In genomic region chr17:18021372-18021771, GRCh38 we compare ENCODE assay signal across 22 cellular contexts. TPM values are rescaled to one million over a fixed set of nuclear protein-coding genes. Genes with fewer than 3 reads are reported as not detected.
DNase-seq lines count a peak whose midpoint lies in the region; ATAC-seq, FAIRE-seq and TF ChIP-seq lines count a peak whose summit lies in the region.
"Had no signal": no experiment of that assay in that cellular context is flagged by ENCODE, and none has a peak within 500 bp of the region (broad histone marks: within the 10 kb centered on the region; RNA-seq: fewer than 3 reads in every experiment).

No MANE protein-coding gene starts in this region.

- H3K4me1 ChIP-seq in HCT116 (ENCODE audit: control insufficient read depth in 1 of 2, insufficient read depth in 2 of 2, low read length in 2 of 2) (peaks cover 0 to 14% of the 10 kb centered on the region in 2 experiments; a peak in 1 of 4 replicates), K562 (replicated peaks in 1 of 2; ENCODE audit: control insufficient read depth in 2 of 2, insufficient read depth in 2 of 2, low read length in 2 of 2) (peaks cover 14 to 15% of the 10 kb centered on the region in 2 experiments; a peak in 4 of 5 replicates)

- ATAC-seq in HCT116 (peak; percentile 50), K562 (no peak), GM19023 (IDR thresholded peaks at IDR 0.05; ENCODE audit: unreplicated experiment) (no peak), GM18502 (IDR thresholded peaks at IDR 0.05; ENCODE audit: poor library complexity, unreplicated experiment) (no peak)
- ATAC-seq: SK-N-SH treated with all-trans-retinoic acid at 6 μM for 48 hours had no signal

- peak overlapping the region; percentile 67 for H3K27ac Mint-ChIP-seq in neural crest cell (ENCODE audit: unreplicated experiment)
- H3K27ac Mint-ChIP-seq: CD8-positive, alpha-beta memory T cell; HFFc6 had no signal

- POLR2A ChIA-PET in HCT116 (lab: Charles Lee), result no interaction called here
- POLR2A ChIA-PET in K562 (lab: Yijun Ruan, JAX), result no interaction called here

- BruUV-seq in HCT116 (replicated peaks; lab: Mats Ljungman, UMichigan), result no TSS peak
- no TSS peak for BruUV-seq in K562 (replicated peaks; lab: Mats Ljungman, UMichigan)

- no peaks in the 10 kb centered on the region for H4K20me1 ChIP-seq in HCT116 (ENCODE audit: insufficient read depth)
- 0 out of 2 replicates have a peak, but pooled peaks cover 5% of the 10 kb centered on the region for H4K20me1 ChIP-seq in K562 (replicated peaks; ENCODE audit: control insufficient read depth, insufficient read depth, low read length)

- no peaks in the 10 kb centered on the region for H3K36me3 Mint-ChIP-seq in neural crest cell (ENCODE audit: low read depth)

- H3K27ac ChIP-seq in HCT116 (ENCODE audit: low read depth, low read length) (no peak overlapping the region), K562 (ENCODE audit: extremely low read depth, low read depth, low read length) (no peak overlapping the region)
- H3K27ac ChIP-seq: BLaER1 treated with 17β-estradiol and CSF1 and Interleukin-3, amounts not matched to agents 10 nM and 100 nM had no signal

- intact Hi-C loops in HCT116 (cut with micrococcal nuclease) (no loop called here), K562 (cut with micrococcal nuclease) (no loop called here)

- H2AFZ ChIP-seq in HCT116 (ENCODE audit: low read depth, low read length, poor library complexity, severe bottlenecking), result no peak overlapping the region
- no peak overlapping the region for H2AFZ ChIP-seq in K562 (ENCODE audit: low read depth, low read length)

- no peaks in the 10 kb centered on the region for H3K9me3 Mint-ChIP-seq in neural crest cell
- H3K9me3 Mint-ChIP-seq: CD8-positive, alpha-beta memory T cell; HFFc6 had no signal

- H3K27me3 Mint-ChIP-seq in neural crest cell (ENCODE audit: low read depth), result no peaks in the 10 kb centered on the region
- H3K27me3 Mint-ChIP-seq: CD8-positive, alpha-beta memory T cell had no signal

- FAIRE-seq in K562 (lab: Jason Lieb, UNC), result no peak

- peaks cover 9% of the 10 kb centered on the region for H3K4me1 Mint-ChIP-seq in neural crest cell

- no peak overlapping the region for H3K4me3 Mint-ChIP-seq in neural crest cell
- H3K4me3 Mint-ChIP-seq: HFFc6 had no signal

- TF ChIP-seq POLR2A in HCT116 (IDR thresholded peaks at IDR 0.05; ENCODE audit: borderline replicate concordance, extremely low read depth, insufficient read depth, insufficient read length), result no peak
- no peak for TF ChIP-seq POLR2A in K562 (conservative IDR thresholded peaks at IDR 0.05)

- H3K27me3 ChIP-seq in HCT116 (ENCODE audit: insufficient read depth, low read length), result no peaks in the 10 kb centered on the region
- H3K27me3 ChIP-seq in K562 (ENCODE audit: control insufficient read depth in 2 of 2, insufficient read depth in 2 of 2, low read length in 2 of 2), result no peaks in the 10 kb centered on the region
- H3K27me3 ChIP-seq: BLaER1 treated with 17β-estradiol and CSF1 and Interleukin-3, amounts not matched to agents 10 nM and 100 nM had no signal

- H3K9me2 ChIP-seq in HCT116 (ENCODE audit: insufficient read depth), result no peaks in the 10 kb centered on the region

- 89% methylated on average over 4 of the region's 5 CpGs for WGBS in K562 (ENCODE audit: insufficient coverage, low coverage, missing lambda C conversion rate)

- H3K79me2 ChIP-seq in HCT116 (ENCODE audit: insufficient read depth, low read length) (no peaks in the 10 kb centered on the region), K562 (ENCODE audit: control insufficient read depth, insufficient read depth, low read length) (no peaks in the 10 kb centered on the region)

- H3K9me1 ChIP-seq in K562 (ENCODE audit: control insufficient read depth, insufficient read depth, low read length), result peaks cover 3% of the 10 kb centered on the region

- RAD21 ChIA-PET in HCT116 (lab: Charles Lee; ENCODE audit: low non-redundant PET in 1 of 2, low total read pairs in 2 of 2, uncharacterized antibody in 2 of 2, unreplicated experiment in 2 of 2), result no interaction called here

- TF ChIP-seq RAD21 in HCT116 (IDR thresholded peaks at IDR 0.05; ENCODE audit: low read depth) (no peak), K562 (CRISPR knock-in tag; conservative IDR thresholded peaks at IDR 0.05 in 1 of 2, IDR thresholded peaks at IDR 0.05 in 1 of 2) (no peak)

- H3K9me3 ChIP-seq in HCT116 (ENCODE audit: control insufficient read depth in 1 of 2, insufficient read depth in 1 of 2, low read depth in 1 of 2, low read length in 2 of 2), result no peaks in the 10 kb centered on the region
- no peaks in the 10 kb centered on the region for H3K9me3 ChIP-seq in K562 (replicated peaks; ENCODE audit: control insufficient read depth, insufficient read depth, low read depth, low read length)
- H3K9me3 ChIP-seq: BLaER1 treated with 17β-estradiol and CSF1 and Interleukin-3, amounts not matched to agents 10 nM and 100 nM had no signal

- in situ Hi-C loops in K562 (cut with MboI), result no loop called here

- no peaks in the 10 kb centered on the region for H3K36me3 ChIP-seq in HCT116 (ENCODE audit: control insufficient read depth in 1 of 2, insufficient read depth in 2 of 2, low read length in 2 of 2)
- peaks cover 15% of the 10 kb centered on the region; the same call in 2 of the 3 replicates for H3K36me3 ChIP-seq in K562 (ENCODE audit: control insufficient read depth, insufficient read depth, low read length)

- no peak overlapping the region for H3K4me3 ChIP-seq in HCT116 (replicated peaks in 1 of 2; ENCODE audit: low read depth in 1 of 2, low read length in 2 of 2)
- H3K4me3 ChIP-seq in K562, result no peak overlapping the region
- H3K4me3 ChIP-seq: BLaER1 treated with 17β-estradiol and CSF1 and Interleukin-3, amounts not matched to agents 10 nM and 100 nM had no signal

- TF ChIP-seq EP300 in K562 (IDR thresholded peaks at IDR 0.05; ENCODE audit: low read length), result no peak

- TF ChIP-seq CTCF in HCT116 (IDR thresholded peaks at IDR 0.05 in 2 of 3, conservative IDR thresholded peaks at IDR 0.05 in 1 of 3; ENCODE audit: borderline replicate concordance in 1 of 3, insufficient read depth in 1 of 3, low read depth in 2 of 3, low read length in 2 of 3) (no peak), K562 (IDR thresholded peaks at IDR 0.05 in 2 of 3, conservative IDR thresholded peaks at IDR 0.05 in 1 of 3; ENCODE audit: insufficient read depth in 2 of 3, low read depth in 1 of 3, low read length in 3 of 3) (no peak), neural crest cell (conservative IDR thresholded peaks at IDR 0.05) (no peak)

- no peak overlapping the region for H3K4me2 ChIP-seq in HCT116 (ENCODE audit: low read length)
- H3K4me2 ChIP-seq in K562 (ENCODE audit: insufficient read depth, low read length), result no peak overlapping the region
- H3K4me2 ChIP-seq: BLaER1 treated with 17β-estradiol and CSF1 and Interleukin-3, amounts not matched to agents 10 nM and 100 nM had no signal

- CTCF ChIA-PET in HCT116 (lab: Charles Lee), result interaction anchor here (0.7 kb wide), 1 partner anchor 12 kb away, joined by 3 read pairs; no protein-coding TSS in a partner anchor
- CTCF ChIA-PET in K562 (lab: Yijun Ruan, JAX; ENCODE audit: low intra/inter-chr PET ratio), result no interaction called here

- H3K9ac ChIP-seq in HCT116 (ENCODE audit: low read length) (no peak overlapping the region), K562 (ENCODE audit: insufficient read depth in 1 of 2, low read depth in 2 of 2, low read length in 2 of 2) (no peak overlapping the region)
- H3K9ac ChIP-seq: BLaER1 treated with 17β-estradiol and CSF1 and Interleukin-3, amounts not matched to agents 10 nM and 100 nM had no signal

- no peak for DNase-seq in HCT116 (ENCODE audit: low read depth, low spot score)
- DNase-seq in K562 (ENCODE audit: extremely low read depth in 1 of 4, low spot score in 3 of 4), result no peak
- DNase-seq in neural crest cell (ENCODE audit: low read depth, low spot score), result no peak
- no peak for DNase-seq in amniotic stem cell (lab: John Stamatoyannopoulos, UW)
- DNase-seq in NCI-H524 (lab: John Stamatoyannopoulos, UW), result no peak
- DNase-seq: Calu3; CD8-positive, alpha-beta memory T cell; EL; GF-D8; H7; HFFc6; KG1; NCI-H1092; NCI-H1436 treated with DMSO at 0.1 percent for 48 hours; NCI-H2029; NCI-H2227 treated with DMSO at 0.1 percent for 48 hours; NCI-H510A; NCI-H748 treated with DMSO at 0.1 percent for 48 hours had no signal

RNA-seq across cellular contexts. Expression of gene ATPAF2, which starts 17.6 kb away (rescaled TPM):
- 46.1 TPM for total RNA-seq in HCT116 (2021; ENCODE audit: unreplicated experiment)
- polyA plus RNA-seq in HCT116 (2012), result 22.9 and 31.0 TPM in 2 replicates
- total RNA-seq in K562 (2011; cell fraction: chromatin; rRNA removed; ENCODE audit: low replicate concordance), result 34.0 and 74.5 TPM in 2 replicates
- 53.3 and 57.9 TPM in 2 replicates for total RNA-seq in K562 (2011; cell fraction: nucleolus; rRNA removed)
- 40.1 and 41.6 TPM in 2 replicates for total RNA-seq in K562 (2011; cell fraction: nucleoplasm; rRNA removed)
- 11.3 and 19.6 TPM in 2 replicates for total RNA-seq in K562 (2014; rRNA removed)
- total RNA-seq in K562 (2014; rRNA removed; fragmentation: Illumina TruSeq; extraction: Trizol), result 9.4 and 11.4 TPM in 2 replicates
- total RNA-seq in K562 (2015; rRNA removed; fragmentation: Illumina TruSeq; extraction: Trizol), result 11.3 and 12.4 TPM in 2 replicates
- 19.2 and 22.5 TPM in 2 replicates for total RNA-seq in K562 (2021)
- polyA plus RNA-seq in K562 (2011; rRNA removed), result 10.5 and 12.2 TPM in 2 replicates
- 8.8 and 13.7 TPM in 2 replicates for polyA plus RNA-seq in K562 (2011; cell fraction: cytosol; rRNA removed)
- 37.0 and 44.6 TPM in 2 replicates for polyA plus RNA-seq in K562 (2011; cell fraction: nucleus; rRNA removed)
- 12.7 and 14.7 TPM in 2 replicates for polyA plus RNA-seq in K562 (2012)
- 15.0 and 17.4 TPM in 2 replicates for polyA plus RNA-seq in K562 (2014; fragmentation: Illumina TruSeq; extraction: Trizol)
- 1 to 10 TPM; 2.1 to 6.4 TPM for polyA plus RNA-seq in K562 (2014; fragmentation: Nextera tagmentation; extraction: Ambion mirVana)
- 11.3 and 16.2 TPM in 2 replicates for polyA plus RNA-seq in K562 (2014; rRNA removed)
- 10.4 and 17.1 TPM in 2 replicates for polyA minus RNA-seq in K562 (2011; rRNA and poly(A)+ RNA removed)
- 6.6 and 9.9 TPM in 2 replicates for polyA minus RNA-seq in K562 (2011; cell fraction: cytosol; rRNA and poly(A)+ RNA removed)
- 10.0 and 10.9 TPM in 2 replicates for polyA minus RNA-seq in K562 (2011; cell fraction: nucleus; rRNA and poly(A)+ RNA removed)
- 20.3 and 23.1 TPM in 2 replicates for total RNA-seq in neural crest cell

RNA-seq across cellular contexts. Expression of gene GID4, which starts 17.8 kb away (rescaled TPM):
- total RNA-seq in HCT116 (2021; ENCODE audit: unreplicated experiment) (10.8 TPM), K562 (2014; rRNA removed) (2.8 and 2.9 TPM in 2 replicates), K562 (2014; rRNA removed; fragmentation: Illumina TruSeq; extraction: Trizol) (3.7 and 4.1 TPM in 2 replicates), K562 (2015; rRNA removed; fragmentation: Illumina TruSeq; extraction: Trizol) (3.3 TPM in 2 replicates), K562 (2021) (4.8 and 6.4 TPM in 2 replicates), neural crest cell (11.8 and 12.2 TPM in 2 replicates)
- polyA plus RNA-seq in HCT116 (2012), result 6.5 and 7.2 TPM in 2 replicates
- 6.8 and 7.2 TPM in 2 replicates for total RNA-seq in K562 (2011; cell fraction: chromatin; rRNA removed; ENCODE audit: low replicate concordance)
- total RNA-seq in K562 (2011; cell fraction: nucleolus; rRNA removed), result 5.8 and 6.8 TPM in 2 replicates
- 9.2 and 13.9 TPM in 2 replicates for total RNA-seq in K562 (2011; cell fraction: nucleoplasm; rRNA removed)
- polyA plus RNA-seq in K562 (2011; rRNA removed) (5.9 and 6.6 TPM in 2 replicates), K562 (2014; fragmentation: Illumina TruSeq; extraction: Trizol) (5.9 TPM in 2 replicates), K562 (2014; fragmentation: Nextera tagmentation; extraction: Ambion mirVana) (1 to 10 TPM; 1.2 to 1.3 TPM), K562 (2014; rRNA removed) (3.3 and 4.2 TPM in 2 replicates)
- 3.1 and 5.5 TPM in 2 replicates for polyA plus RNA-seq in K562 (2011; cell fraction: cytosol; rRNA removed)
- 5.2 and 6.2 TPM in 2 replicates for polyA plus RNA-seq in K562 (2011; cell fraction: nucleus; rRNA removed)
- polyA plus RNA-seq in K562 (2012), result 5.2 and 6.2 TPM in 2 replicates
- 7.7 and 11.4 TPM in 2 replicates for polyA minus RNA-seq in K562 (2011; rRNA and poly(A)+ RNA removed)
- polyA minus RNA-seq in K562 (2011; cell fraction: cytosol; rRNA and poly(A)+ RNA removed), result 4.1 and 5.4 TPM in 2 replicates
- 2.7 TPM in 2 replicates for polyA minus RNA-seq in K562 (2011; cell fraction: nucleus; rRNA and poly(A)+ RNA removed)

RNA-seq across cellular contexts. Expression of gene DRC3, which starts 48.7 kb away (rescaled TPM):
- total RNA-seq in HCT116 (2021; ENCODE audit: unreplicated experiment) (2.4 TPM), K562 (2014; rRNA removed) (0.65 TPM in 1 of 2 replicates, not detected in the other), K562 (2014; rRNA removed; fragmentation: Illumina TruSeq; extraction: Trizol) (0.54 TPM in 1 of 2 replicates, not detected in the other), K562 (2015; rRNA removed; fragmentation: Illumina TruSeq; extraction: Trizol) (0.23 TPM in 1 of 2 replicates, not detected in the other), K562 (2021) (0.13 TPM in 1 of 2 replicates, not detected in the other), neural crest cell (0.61 and 1.6 TPM in 2 replicates)
- 1.6 TPM in 2 replicates for polyA plus RNA-seq in HCT116 (2012)
- total RNA-seq in K562 (2011; cell fraction: chromatin; rRNA removed; ENCODE audit: low replicate concordance), result 1.1 and 1.3 TPM in 2 replicates
- 0.83 and 1.1 TPM in 2 replicates for total RNA-seq in K562 (2011; cell fraction: nucleolus; rRNA removed)
- 0.88 and 1.8 TPM in 2 replicates for total RNA-seq in K562 (2011; cell fraction: nucleoplasm; rRNA removed)
- polyA plus RNA-seq in K562 (2011; rRNA removed) (0.03 and 0.10 TPM in 2 replicates), K562 (2014; fragmentation: Illumina TruSeq; extraction: Trizol) (0.40 and 0.49 TPM in 2 replicates), K562 (2014; fragmentation: Nextera tagmentation; extraction: Ambion mirVana) (under 1 TPM; 0.13 to 0.46 TPM), K562 (2014; rRNA removed) (0.16 and 0.84 TPM in 2 replicates)
- 0.01 and 0.03 TPM in 2 replicates for polyA plus RNA-seq in K562 (2011; cell fraction: cytosol; rRNA removed)
- 0.24 and 0.85 TPM in 2 replicates for polyA plus RNA-seq in K562 (2011; cell fraction: nucleus; rRNA removed)
- 0.79 and 0.94 TPM in 2 replicates for polyA plus RNA-seq in K562 (2012)
- 0.15 and 0.21 TPM in 2 replicates for polyA minus RNA-seq in K562 (2011; rRNA and poly(A)+ RNA removed)
- polyA minus RNA-seq in K562 (2011; cell fraction: cytosol; rRNA and poly(A)+ RNA removed), result not detected in 2 replicates
- 0.22 and 0.27 TPM in 2 replicates for polyA minus RNA-seq in K562 (2011; cell fraction: nucleus; rRNA and poly(A)+ RNA removed)
- polyA plus RNA-seq: CD8-positive, alpha-beta memory T cell had no signal

RNA-seq across cellular contexts. Expression of gene TOM1L2, which starts 49.2 kb away (rescaled TPM):
- total RNA-seq in HCT116 (2021; ENCODE audit: unreplicated experiment) (24.1 TPM), K562 (2014; rRNA removed) (2.0 and 3.1 TPM in 2 replicates), K562 (2014; rRNA removed; fragmentation: Illumina TruSeq; extraction: Trizol) (1.8 and 2.5 TPM in 2 replicates), K562 (2015; rRNA removed; fragmentation: Illumina TruSeq; extraction: Trizol) (2.5 and 3.2 TPM in 2 replicates), K562 (2021) (4.8 and 6.0 TPM in 2 replicates), neural crest cell (15.9 and 16.3 TPM in 2 replicates)
- 20.4 and 20.6 TPM in 2 replicates for polyA plus RNA-seq in HCT116 (2012)
- total RNA-seq in K562 (2011; cell fraction: chromatin; rRNA removed; ENCODE audit: low replicate concordance), result 26.4 and 33.5 TPM in 2 replicates
- 13.0 and 15.5 TPM in 2 replicates for total RNA-seq in K562 (2011; cell fraction: nucleolus; rRNA removed)
- 17.5 and 22.1 TPM in 2 replicates for total RNA-seq in K562 (2011; cell fraction: nucleoplasm; rRNA removed)
- polyA plus RNA-seq in K562 (2011; rRNA removed) (3.7 and 5.7 TPM in 2 replicates), K562 (2014; fragmentation: Illumina TruSeq; extraction: Trizol) (3.8 and 4.4 TPM in 2 replicates), K562 (2014; fragmentation: Nextera tagmentation; extraction: Ambion mirVana) (under 1 TPM; 0.07 to 0.42 TPM), K562 (2014; rRNA removed) (2.3 and 4.4 TPM in 2 replicates)
- polyA plus RNA-seq in K562 (2011; cell fraction: cytosol; rRNA removed), result 3.4 and 4.4 TPM in 2 replicates
- polyA plus RNA-seq in K562 (2011; cell fraction: nucleus; rRNA removed), result 9.0 and 14.2 TPM in 2 replicates
- 4.5 and 5.8 TPM in 2 replicates for polyA plus RNA-seq in K562 (2012)
- 6.1 and 6.7 TPM in 2 replicates for polyA minus RNA-seq in K562 (2011; rRNA and poly(A)+ RNA removed)
- 2.1 and 6.0 TPM in 2 replicates for polyA minus RNA-seq in K562 (2011; cell fraction: cytosol; rRNA and poly(A)+ RNA removed)
- polyA minus RNA-seq in K562 (2011; cell fraction: nucleus; rRNA and poly(A)+ RNA removed), result 6.7 and 7.8 TPM in 2 replicates
